ENCODE assay signal across 17 cellular contexts in genomic region chr7:57579454-57579853, GRCh38.
"Had no signal": no experiment of that assay in that cellular context is flagged by ENCODE, and none has a peak within 500 bp of the region (broad histone marks: within the 10 kb centered on the region; RNA-seq: fewer than 3 reads in every experiment).

No MANE protein-coding gene starts in this region.

- DNase-seq: KBM-7, MV-4-11, NCI-H1048, NCI-H1105, NCI-H1417, NCI-H1436 treated with DMSO at 0.1 percent for 48 hours, NCI-H1694, NCI-H187 treated with DMSO at 0.1 percent for 48 hours, NCI-H2029 treated with DMSO at 0.1 percent for 48 hours, NCI-H2171 treated with DMSO at 0.1 percent for 48 hours, NCI-H345, NCI-H446 treated with DMSO at 0.1 percent for 48 hours, NCI-H510A treated with DMSO at 0.1 percent for 48 hours, NCI-H526, SHP77, SK-N-SH had no signal

- H3K27ac ChIP-seq: RWPE1 had no signal
